In genomic region chr2:176585791-176586190, GRCh38 we compare ENCODE assay signal across 18 cellular contexts.
"Had no signal": no experiment of that assay in that cellular context is flagged by ENCODE, and none has a peak within 500 bp of the region (broad histone marks: within the 10 kb centered on the region; RNA-seq: fewer than 3 reads in every experiment).

No MANE protein-coding gene starts in this region.

- H3K4me1 ChIP-seq: right atrium auricular region, upper lobe of left lung had no signal

- H3K27ac ChIP-seq: foreskin keratinocyte, hepatocyte, right atrium auricular region, sigmoid colon, upper lobe of left lung, uterus had no signal

- H3K4me2 ChIP-seq: hepatocyte had no signal

- H3K79me2 ChIP-seq: hepatocyte had no signal

- DNase-seq: foreskin keratinocyte; head of caudate nucleus; kidney; left cardiac atrium; left ventricle myocardium superior; mesenchymal stem cell; naive B cell; posterior cingulate gyrus; sigmoid colon; small intestine; stimulated activated CD4-positive, alpha-beta T cell treated with anti-CD3 and anti-CD28 coated beads, Interleukin-12 subunit alpha, Interleukin-12 subunit beta, amount 100 ng/mL, for 4 hours; stimulated activated naive CD4-positive, alpha-beta T cell; upper lobe of left lung; uterus had no signal

- H3K9me3 Mint-ChIP-seq: dendritic cell treated with granulocyte-macrophage colony-stimulating factor and Interleukin-4, amounts not matched to agents 40 ng/mL and 50 ng/mL, for 4 days had no signal

- H3K36me3 Mint-ChIP-seq: naive B cell had no signal

- H3K27me3 ChIP-seq: foreskin keratinocyte, hepatocyte, right atrium auricular region, sigmoid colon, upper lobe of left lung, uterus had no signal

- H3K4me3 ChIP-seq: hepatocyte, lung, right atrium auricular region, sigmoid colon, upper lobe of left lung, uterus had no signal

- H2AFZ ChIP-seq: hepatocyte had no signal

- H3K9me3 ChIP-seq: right atrium auricular region, sigmoid colon, upper lobe of left lung, uterus had no signal

- H3K36me3 ChIP-seq: right atrium auricular region, sigmoid colon, upper lobe of left lung, uterus had no signal

- H3K27ac Mint-ChIP-seq: dendritic cell treated with granulocyte-macrophage colony-stimulating factor and Interleukin-4, amounts not matched to agents 40 ng/mL and 50 ng/mL, for 4 days; naive B cell had no signal

- ATAC-seq: foreskin keratinocyte, left cardiac atrium, left ventricle myocardium superior had no signal

- H3K4me3 Mint-ChIP-seq: dendritic cell treated with granulocyte-macrophage colony-stimulating factor and Interleukin-4, amounts not matched to agents 40 ng/mL and 50 ng/mL, for 4 days; naive B cell had no signal

- H3K4me1 Mint-ChIP-seq: naive B cell had no signal
